ENCODE assay signal across 4 cellular contexts in the genomic region with DNA sequence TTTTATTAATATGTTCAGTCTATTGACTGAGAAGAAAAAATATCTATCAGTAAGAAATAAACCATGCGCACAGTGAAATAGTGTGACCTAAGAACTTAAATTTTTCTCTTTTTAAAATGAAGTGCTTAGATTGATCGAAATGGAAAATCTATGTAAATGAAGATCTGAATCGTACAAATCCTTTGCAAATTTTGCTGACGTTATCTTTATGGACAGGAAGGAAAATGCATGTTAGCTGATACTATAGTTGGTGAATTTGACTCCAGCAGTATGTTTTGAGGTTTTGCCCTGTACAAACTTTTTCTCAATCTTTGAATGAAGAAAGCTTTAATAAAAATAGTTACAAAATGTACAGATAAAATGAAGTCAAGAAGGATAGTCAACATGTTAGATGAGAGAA.
TF ChIP-seq lines count a peak whose summit lies in the region.

No MANE protein-coding gene starts in this region.

TF ChIP-seq in HepG2, 621 proteins besides CTCF, POLR2A, EP300 and RAD21 (continues in another document):
- TF ChIP-seq, protein P1, sequence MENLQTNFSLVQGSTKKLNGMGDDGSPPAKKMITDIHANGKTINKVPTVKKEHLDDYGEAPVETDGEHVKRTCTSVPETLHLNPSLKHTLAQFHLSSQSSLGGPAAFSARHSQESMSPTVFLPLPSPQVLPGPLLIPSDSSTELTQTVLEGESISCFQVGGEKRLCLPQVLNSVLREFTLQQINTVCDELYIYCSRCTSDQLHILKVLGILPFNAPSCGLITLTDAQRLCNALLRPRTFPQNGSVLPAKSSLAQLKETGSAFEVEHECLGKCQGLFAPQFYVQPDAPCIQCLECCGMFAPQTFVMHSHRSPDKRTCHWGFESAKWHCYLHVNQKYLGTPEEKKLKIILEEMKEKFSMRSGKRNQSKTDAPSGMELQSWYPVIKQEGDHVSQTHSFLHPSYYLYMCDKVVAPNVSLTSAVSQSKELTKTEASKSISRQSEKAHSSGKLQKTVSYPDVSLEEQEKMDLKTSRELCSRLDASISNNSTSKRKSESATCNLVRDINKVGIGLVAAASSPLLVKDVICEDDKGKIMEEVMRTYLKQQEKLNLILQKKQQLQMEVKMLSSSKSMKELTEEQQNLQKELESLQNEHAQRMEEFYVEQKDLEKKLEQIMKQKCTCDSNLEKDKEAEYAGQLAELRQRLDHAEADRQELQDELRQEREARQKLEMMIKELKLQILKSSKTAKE (CRISPR knock-in tag; IDR thresholded peaks at IDR 0.05; ENCODE audit: borderline replicate concordance), result no peak
- TF ChIP-seq MAFK (conservative IDR thresholded peaks at IDR 0.05 in 1 of 2, IDR thresholded peaks at IDR 0.05 in 1 of 2; ENCODE audit: low read length in 2 of 2), result peak; percentile 86 to 90
- no peak for TF ChIP-seq KAT7 (CRISPR knock-in tag; IDR thresholded peaks at IDR 0.05; ENCODE audit: borderline replicate concordance)
- TF ChIP-seq, protein P2, sequence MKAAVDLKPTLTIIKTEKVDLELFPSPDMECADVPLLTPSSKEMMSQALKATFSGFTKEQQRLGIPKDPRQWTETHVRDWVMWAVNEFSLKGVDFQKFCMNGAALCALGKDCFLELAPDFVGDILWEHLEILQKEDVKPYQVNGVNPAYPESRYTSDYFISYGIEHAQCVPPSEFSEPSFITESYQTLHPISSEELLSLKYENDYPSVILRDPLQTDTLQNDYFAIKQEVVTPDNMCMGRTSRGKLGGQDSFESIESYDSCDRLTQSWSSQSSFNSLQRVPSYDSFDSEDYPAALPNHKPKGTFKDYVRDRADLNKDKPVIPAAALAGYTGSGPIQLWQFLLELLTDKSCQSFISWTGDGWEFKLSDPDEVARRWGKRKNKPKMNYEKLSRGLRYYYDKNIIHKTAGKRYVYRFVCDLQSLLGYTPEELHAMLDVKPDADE (CRISPR knock-in tag; IDR thresholded peaks at IDR 0.05), result no peak
- TF ChIP-seq ZNF224 (CRISPR knock-in tag; IDR thresholded peaks at IDR 0.05), result no peak
- TF ChIP-seq ZNF589 (CRISPR knock-in tag; conservative IDR thresholded peaks at IDR 0.05), result no peak
- TF ChIP-seq MAFF (IDR thresholded peaks at IDR 0.05; ENCODE audit: low read depth, low read length), result peak; percentile 88
- TF ChIP-seq ESRRA (CRISPR knock-in tag; IDR thresholded peaks at IDR 0.05; ENCODE audit: low read depth), result no peak
- no peak for TF ChIP-seq ZNF790 (CRISPR knock-in tag; IDR thresholded peaks at IDR 0.05; ENCODE audit: borderline replicate concordance)
- TF ChIP-seq, protein P3, sequence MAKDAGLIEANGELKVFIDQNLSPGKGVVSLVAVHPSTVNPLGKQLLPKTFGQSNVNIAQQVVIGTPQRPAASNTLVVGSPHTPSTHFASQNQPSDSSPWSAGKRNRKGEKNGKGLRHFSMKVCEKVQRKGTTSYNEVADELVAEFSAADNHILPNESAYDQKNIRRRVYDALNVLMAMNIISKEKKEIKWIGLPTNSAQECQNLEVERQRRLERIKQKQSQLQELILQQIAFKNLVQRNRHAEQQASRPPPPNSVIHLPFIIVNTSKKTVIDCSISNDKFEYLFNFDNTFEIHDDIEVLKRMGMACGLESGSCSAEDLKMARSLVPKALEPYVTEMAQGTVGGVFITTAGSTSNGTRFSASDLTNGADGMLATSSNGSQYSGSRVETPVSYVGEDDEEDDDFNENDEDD (CRISPR knock-in tag; IDR thresholded peaks at IDR 0.05; ENCODE audit: borderline replicate concordance), result no peak

TF ChIP-seq in A549, 52 proteins besides CTCF, POLR2A, EP300 and RAD21:
- no peak for TF ChIP-seq NPAS2 (CRISPR knock-in tag; IDR thresholded peaks at IDR 0.05; ENCODE audit: borderline replicate concordance)
- TF ChIP-seq MAFK (IDR thresholded peaks at IDR 0.05; ENCODE audit: partially characterized antibody), result peak; percentile 38
- no peak for TF ChIP-seq FOSL2 (IDR thresholded peaks at IDR 0.05)
- TF ChIP-seq FOSL2 (CRISPR knock-in tag; IDR thresholded peaks at IDR 0.05), result no peak
- TF ChIP-seq JUN (IDR thresholded peaks at IDR 0.05), result no peak

TF ChIP-seq in IMR-90, 13 proteins besides CTCF, POLR2A, EP300 and RAD21:
- no peak for TF ChIP-seq CHD1 (IDR thresholded peaks at IDR 0.05; ENCODE audit: low read depth, low read length)
- peak; percentile 46 for TF ChIP-seq MAFK (IDR thresholded peaks at IDR 0.05; ENCODE audit: low read depth, low read length)
- TF ChIP-seq, protein P4, sequence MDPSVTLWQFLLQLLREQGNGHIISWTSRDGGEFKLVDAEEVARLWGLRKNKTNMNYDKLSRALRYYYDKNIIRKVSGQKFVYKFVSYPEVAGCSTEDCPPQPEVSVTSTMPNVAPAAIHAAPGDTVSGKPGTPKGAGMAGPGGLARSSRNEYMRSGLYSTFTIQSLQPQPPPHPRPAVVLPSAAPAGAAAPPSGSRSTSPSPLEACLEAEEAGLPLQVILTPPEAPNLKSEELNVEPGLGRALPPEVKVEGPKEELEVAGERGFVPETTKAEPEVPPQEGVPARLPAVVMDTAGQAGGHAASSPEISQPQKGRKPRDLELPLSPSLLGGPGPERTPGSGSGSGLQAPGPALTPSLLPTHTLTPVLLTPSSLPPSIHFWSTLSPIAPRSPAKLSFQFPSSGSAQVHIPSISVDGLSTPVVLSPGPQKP (IDR thresholded peaks at IDR 0.05; ENCODE audit: borderline replicate concordance, low read depth, low read length), result no peak

TF ChIP-seq in K562, 482 proteins besides CTCF, POLR2A, EP300 and RAD21:
- TF ChIP-seq NELFE (IDR thresholded peaks at IDR 0.05; ENCODE audit: insufficient read depth, insufficient read length) (no peak), ZNF133 (CRISPR knock-in tag; IDR thresholded peaks at IDR 0.05) (no peak), HNRNPUL1 (IDR thresholded peaks at IDR 0.05; ENCODE audit: low read length) (no peak), MAFF (IDR thresholded peaks at IDR 0.05; ENCODE audit: low read length) (peak; percentile 40; the same call in 1 of the 2 replicates), ZBED1 (IDR thresholded peaks at IDR 0.05) (no peak), ZKSCAN1 (IDR thresholded peaks at IDR 0.05; ENCODE audit: low read depth, low read length) (no peak), ZNF316 (IDR thresholded peaks at IDR 0.05) (peak; percentile 73), NFE2 (IDR thresholded peaks at IDR 0.05; ENCODE audit: low read depth) (no peak), E2F3 (CRISPR knock-in tag; IDR thresholded peaks at IDR 0.05) (no peak), GABPA (tag; conservative IDR thresholded peaks at IDR 0.05; ENCODE audit: low read depth) (no peak), MAFK (IDR thresholded peaks at IDR 0.05; ENCODE audit: low read length) (peak; percentile 42; the same call in 1 of the 2 replicates), GTF2A2 (tag; IDR thresholded peaks at IDR 0.05) (no peak), CCNT2 (IDR thresholded peaks at IDR 0.05; ENCODE audit: borderline replicate concordance, extremely low read depth, insufficient read length, low read depth, low read length) (no peak), FOXM1 (IDR thresholded peaks at IDR 0.05; ENCODE audit: low read depth) (no peak), FOXM1 (CRISPR knock-in tag; IDR thresholded peaks at IDR 0.05; ENCODE audit: low read depth) (no peak), NEUROD1 (IDR thresholded peaks at IDR 0.05; ENCODE audit: borderline replicate concordance, low read depth, low read length, partially characterized antibody) (no peak), CCAR2 (IDR thresholded peaks at IDR 0.05; ENCODE audit: low read depth, low read length) (no peak), HDAC3 (IDR thresholded peaks at IDR 0.05; ENCODE audit: borderline replicate concordance, partially characterized antibody) (no peak), ZNF12 (CRISPR knock-in tag; IDR thresholded peaks at IDR 0.05) (no peak), ZNF431 (CRISPR knock-in tag; IDR thresholded peaks at IDR 0.05) (no peak), ZNF766 (CRISPR knock-in tag; conservative IDR thresholded peaks at IDR 0.05) (no peak)
- TF ChIP-seq, protein P5, sequence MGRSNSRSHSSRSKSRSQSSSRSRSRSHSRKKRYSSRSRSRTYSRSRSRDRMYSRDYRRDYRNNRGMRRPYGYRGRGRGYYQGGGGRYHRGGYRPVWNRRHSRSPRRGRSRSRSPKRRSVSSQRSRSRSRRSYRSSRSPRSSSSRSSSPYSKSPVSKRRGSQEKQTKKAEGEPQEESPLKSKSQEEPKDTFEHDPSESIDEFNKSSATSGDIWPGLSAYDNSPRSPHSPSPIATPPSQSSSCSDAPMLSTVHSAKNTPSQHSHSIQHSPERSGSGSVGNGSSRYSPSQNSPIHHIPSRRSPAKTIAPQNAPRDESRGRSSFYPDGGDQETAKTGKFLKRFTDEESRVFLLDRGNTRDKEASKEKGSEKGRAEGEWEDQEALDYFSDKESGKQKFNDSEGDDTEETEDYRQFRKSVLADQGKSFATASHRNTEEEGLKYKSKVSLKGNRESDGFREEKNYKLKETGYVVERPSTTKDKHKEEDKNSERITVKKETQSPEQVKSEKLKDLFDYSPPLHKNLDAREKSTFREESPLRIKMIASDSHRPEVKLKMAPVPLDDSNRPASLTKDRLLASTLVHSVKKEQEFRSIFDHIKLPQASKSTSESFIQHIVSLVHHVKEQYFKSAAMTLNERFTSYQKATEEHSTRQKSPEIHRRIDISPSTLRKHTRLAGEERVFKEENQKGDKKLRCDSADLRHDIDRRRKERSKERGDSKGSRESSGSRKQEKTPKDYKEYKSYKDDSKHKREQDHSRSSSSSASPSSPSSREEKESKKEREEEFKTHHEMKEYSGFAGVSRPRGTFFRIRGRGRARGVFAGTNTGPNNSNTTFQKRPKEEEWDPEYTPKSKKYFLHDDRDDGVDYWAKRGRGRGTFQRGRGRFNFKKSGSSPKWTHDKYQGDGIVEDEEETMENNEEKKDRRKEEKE (IDR thresholded peaks at IDR 0.05; ENCODE audit: borderline replicate concordance in 1 of 2, control insufficient read depth in 1 of 2, low read depth in 2 of 2, low read length in 1 of 2), result no peak
- TF ChIP-seq, protein P6, sequence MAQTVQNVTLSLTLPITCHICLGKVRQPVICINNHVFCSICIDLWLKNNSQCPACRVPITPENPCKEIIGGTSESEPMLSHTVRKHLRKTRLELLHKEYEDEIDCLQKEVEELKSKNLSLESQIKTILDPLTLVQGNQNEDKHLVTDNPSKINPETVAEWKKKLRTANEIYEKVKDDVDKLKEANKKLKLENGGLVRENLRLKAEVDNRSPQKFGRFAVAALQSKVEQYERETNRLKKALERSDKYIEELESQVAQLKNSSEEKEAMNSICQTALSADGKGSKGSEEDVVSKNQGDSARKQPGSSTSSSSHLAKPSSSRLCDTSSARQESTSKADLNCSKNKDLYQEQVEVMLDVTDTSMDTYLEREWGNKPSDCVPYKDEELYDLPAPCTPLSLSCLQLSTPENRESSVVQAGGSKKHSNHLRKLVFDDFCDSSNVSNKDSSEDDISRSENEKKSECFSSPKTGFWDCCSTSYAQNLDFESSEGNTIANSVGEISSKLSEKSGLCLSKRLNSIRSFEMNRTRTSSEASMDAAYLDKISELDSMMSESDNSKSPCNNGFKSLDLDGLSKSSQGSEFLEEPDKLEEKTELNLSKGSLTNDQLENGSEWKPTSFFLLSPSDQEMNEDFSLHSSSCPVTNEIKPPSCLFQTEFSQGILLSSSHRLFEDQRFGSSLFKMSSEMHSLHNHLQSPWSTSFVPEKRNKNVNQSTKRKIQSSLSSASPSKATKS (CRISPR knock-in tag; IDR thresholded peaks at IDR 0.05), result no peak
- TF ChIP-seq, protein P7, sequence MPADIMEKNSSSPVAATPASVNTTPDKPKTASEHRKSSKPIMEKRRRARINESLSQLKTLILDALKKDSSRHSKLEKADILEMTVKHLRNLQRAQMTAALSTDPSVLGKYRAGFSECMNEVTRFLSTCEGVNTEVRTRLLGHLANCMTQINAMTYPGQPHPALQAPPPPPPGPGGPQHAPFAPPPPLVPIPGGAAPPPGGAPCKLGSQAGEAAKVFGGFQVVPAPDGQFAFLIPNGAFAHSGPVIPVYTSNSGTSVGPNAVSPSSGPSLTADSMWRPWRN (IDR thresholded peaks at IDR 0.05; ENCODE audit: low read depth), result no peak
- TF ChIP-seq, protein P8, sequence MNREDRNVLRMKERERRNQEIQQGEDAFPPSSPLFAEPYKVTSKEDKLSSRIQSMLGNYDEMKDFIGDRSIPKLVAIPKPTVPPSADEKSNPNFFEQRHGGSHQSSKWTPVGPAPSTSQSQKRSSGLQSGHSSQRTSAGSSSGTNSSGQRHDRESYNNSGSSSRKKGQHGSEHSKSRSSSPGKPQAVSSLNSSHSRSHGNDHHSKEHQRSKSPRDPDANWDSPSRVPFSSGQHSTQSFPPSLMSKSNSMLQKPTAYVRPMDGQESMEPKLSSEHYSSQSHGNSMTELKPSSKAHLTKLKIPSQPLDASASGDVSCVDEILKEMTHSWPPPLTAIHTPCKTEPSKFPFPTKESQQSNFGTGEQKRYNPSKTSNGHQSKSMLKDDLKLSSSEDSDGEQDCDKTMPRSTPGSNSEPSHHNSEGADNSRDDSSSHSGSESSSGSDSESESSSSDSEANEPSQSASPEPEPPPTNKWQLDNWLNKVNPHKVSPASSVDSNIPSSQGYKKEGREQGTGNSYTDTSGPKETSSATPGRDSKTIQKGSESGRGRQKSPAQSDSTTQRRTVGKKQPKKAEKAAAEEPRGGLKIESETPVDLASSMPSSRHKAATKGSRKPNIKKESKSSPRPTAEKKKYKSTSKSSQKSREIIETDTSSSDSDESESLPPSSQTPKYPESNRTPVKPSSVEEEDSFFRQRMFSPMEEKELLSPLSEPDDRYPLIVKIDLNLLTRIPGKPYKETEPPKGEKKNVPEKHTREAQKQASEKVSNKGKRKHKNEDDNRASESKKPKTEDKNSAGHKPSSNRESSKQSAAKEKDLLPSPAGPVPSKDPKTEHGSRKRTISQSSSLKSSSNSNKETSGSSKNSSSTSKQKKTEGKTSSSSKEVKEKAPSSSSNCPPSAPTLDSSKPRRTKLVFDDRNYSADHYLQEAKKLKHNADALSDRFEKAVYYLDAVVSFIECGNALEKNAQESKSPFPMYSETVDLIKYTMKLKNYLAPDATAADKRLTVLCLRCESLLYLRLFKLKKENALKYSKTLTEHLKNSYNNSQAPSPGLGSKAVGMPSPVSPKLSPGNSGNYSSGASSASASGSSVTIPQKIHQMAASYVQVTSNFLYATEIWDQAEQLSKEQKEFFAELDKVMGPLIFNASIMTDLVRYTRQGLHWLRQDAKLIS (CRISPR knock-in tag; IDR thresholded peaks at IDR 0.05), result no peak
TF ChIP-seq in K562: peak in this region for 3.
